8 cellular contexts compared by ENCODE assay signal in genomic region chr2:42238644-42239288, GRCh38.
DNase-seq lines count a peak whose midpoint lies in the region; ATAC-seq, FAIRE-seq and TF ChIP-seq lines count a peak whose summit lies in the region.

No MANE protein-coding gene starts in this region.

- FAIRE-seq in GM12891 (lab: Jason Lieb, UNC) (peak; percentile 88), kidney (lab: Jason Lieb, UNC) (no peak)

- H3K27me3 Mint-ChIP-seq in activated naive CD8-positive, alpha-beta T cell treated with anti-CD3 and anti-CD28 coated beads, Interleukin-2, amount 50 U/mL, for 24 hours = no peaks in the 10 kb centered on the region
- no peaks in the 10 kb centered on the region for H3K27me3 Mint-ChIP-seq in activated T-helper 2 cell treated with anti-CD3 and anti-CD28 coated beads, Interferon-gamma antibody, Interleukin-2, Interleukin-4, amounts not matched to agents 10 μg/mL and 5 μg/mL and 100 μg/mL, durations not matched to agents 14 hours and 24 hours and 36 hours (ENCODE audit: low read depth)

- peak; percentile 76 for ATAC-seq in HG03039 (IDR thresholded peaks at IDR 0.05; ENCODE audit: unreplicated experiment)
- ATAC-seq in activated naive CD8-positive, alpha-beta T cell treated with anti-CD3 and anti-CD28 coated beads, Interleukin-2, amount 50 U/mL, for 24 hours = peak; percentile 92
- peak; percentile 96 for ATAC-seq in stimulated activated effector memory CD8-positive, alpha-beta T cell treated with anti-CD3 and anti-CD28 coated beads, Interleukin-12 subunit alpha, Interleukin-12 subunit beta, amount 100 ng/mL, for 72 hours

- H3K4me3 Mint-ChIP-seq in activated naive CD8-positive, alpha-beta T cell treated with anti-CD3 and anti-CD28 coated beads, Interleukin-2, amount 50 U/mL, for 24 hours = no peak overlapping the region
- no peak overlapping the region for H3K4me3 Mint-ChIP-seq in stimulated activated effector memory CD8-positive, alpha-beta T cell treated with anti-CD3 and anti-CD28 coated beads, Interleukin-12 subunit alpha, Interleukin-12 subunit beta, amount 100 ng/mL, for 72 hours
- H3K4me3 Mint-ChIP-seq in activated T-helper 2 cell treated with anti-CD3 and anti-CD28 coated beads, Interferon-gamma antibody, Interleukin-2, Interleukin-4, amounts not matched to agents 10 μg/mL and 5 μg/mL and 100 μg/mL, durations not matched to agents 14 hours and 24 hours and 36 hours (ENCODE audit: low read depth) = no peak overlapping the region

- H3K9me3 ChIP-seq in kidney (ENCODE audit: control insufficient read depth in 1 of 2, low read length in 2 of 2) = no peaks in the 10 kb centered on the region

- TF ChIP-seq POLR2A in GM12891 (IDR thresholded peaks at IDR 0.05; ENCODE audit: low read depth, low read length) = no peak

- H3K9me3 Mint-ChIP-seq in activated naive CD8-positive, alpha-beta T cell treated with anti-CD3 and anti-CD28 coated beads, Interleukin-2, amount 50 U/mL, for 24 hours = no peaks in the 10 kb centered on the region
- H3K9me3 Mint-ChIP-seq in stimulated activated effector memory CD8-positive, alpha-beta T cell treated with anti-CD3 and anti-CD28 coated beads, Interleukin-12 subunit alpha, Interleukin-12 subunit beta, amount 100 ng/mL, for 72 hours = no peaks in the 10 kb centered on the region
- H3K9me3 Mint-ChIP-seq in activated T-helper 2 cell treated with anti-CD3 and anti-CD28 coated beads, Interferon-gamma antibody, Interleukin-2, Interleukin-4, amounts not matched to agents 10 μg/mL and 5 μg/mL and 100 μg/mL, durations not matched to agents 14 hours and 24 hours and 36 hours = no peaks in the 10 kb centered on the region

- TF ChIP-seq CTCF in kidney (IDR thresholded peaks at IDR 0.05; ENCODE audit: borderline replicate concordance, extremely low read depth, insufficient read depth) = peak; percentile 42

- H3K27ac ChIP-seq in kidney (ENCODE audit: low read depth in 2 of 2, low read length in 2 of 2) = no peak overlapping the region

- no peaks in the 10 kb centered on the region for H3K36me3 ChIP-seq in kidney (ENCODE audit: control insufficient read depth in 1 of 2, insufficient read depth in 2 of 2, low read length in 2 of 2)

- H3K4me1 ChIP-seq in kidney (ENCODE audit: control insufficient read depth in 1 of 2, insufficient read depth in 1 of 2, low read depth in 1 of 2, low read length in 2 of 2) = peaks cover 3 to 30% of the 10 kb centered on the region in 2 donors

- no peak overlapping the region for H3K9ac ChIP-seq in kidney (ENCODE audit: low read length in 2 of 2)

- H3K36me3 Mint-ChIP-seq in activated naive CD8-positive, alpha-beta T cell treated with anti-CD3 and anti-CD28 coated beads, Interleukin-2, amount 50 U/mL, for 24 hours (ENCODE audit: low read depth) = no peaks in the 10 kb centered on the region
- no peaks in the 10 kb centered on the region for H3K36me3 Mint-ChIP-seq in stimulated activated effector memory CD8-positive, alpha-beta T cell treated with anti-CD3 and anti-CD28 coated beads, Interleukin-12 subunit alpha, Interleukin-12 subunit beta, amount 100 ng/mL, for 72 hours
- no peaks in the 10 kb centered on the region for H3K36me3 Mint-ChIP-seq in activated T-helper 2 cell treated with anti-CD3 and anti-CD28 coated beads, Interferon-gamma antibody, Interleukin-2, Interleukin-4, amounts not matched to agents 10 μg/mL and 5 μg/mL and 100 μg/mL, durations not matched to agents 14 hours and 24 hours and 36 hours (ENCODE audit: low read depth)

- intact Hi-C loops in kidney (cut with DNase I) = no loop called here
- intact Hi-C loops in activated T-helper 2 cell treated with anti-CD3 and anti-CD28 coated beads, Interferon-gamma antibody, Interleukin-2, Interleukin-4, amounts not matched to agents 10 μg/mL and 5 μg/mL and 100 μg/mL, durations not matched to agents 14 hours and 24 hours and 36 hours (cut with micrococcal nuclease) = loop anchor here (1.0 kb wide), 1 partner anchor 142 kb away; no protein-coding TSS in a partner anchor

- H3K27ac Mint-ChIP-seq in activated naive CD8-positive, alpha-beta T cell treated with anti-CD3 and anti-CD28 coated beads, Interleukin-2, amount 50 U/mL, for 24 hours = no peak overlapping the region
- H3K27ac Mint-ChIP-seq in stimulated activated effector memory CD8-positive, alpha-beta T cell treated with anti-CD3 and anti-CD28 coated beads, Interleukin-12 subunit alpha, Interleukin-12 subunit beta, amount 100 ng/mL, for 72 hours = peak overlapping the region; percentile 67
- H3K27ac Mint-ChIP-seq in activated T-helper 2 cell treated with anti-CD3 and anti-CD28 coated beads, Interferon-gamma antibody, Interleukin-2, Interleukin-4, amounts not matched to agents 10 μg/mL and 5 μg/mL and 100 μg/mL, durations not matched to agents 14 hours and 24 hours and 36 hours = no peak overlapping the region

- DNase-seq in A172 (ENCODE audit: low spot score) = peak; percentile 43
- no peak for DNase-seq in GM12891 (ENCODE audit: insufficient read length, low spot score)
- peak; percentile 28 for DNase-seq in RPMI8226
- peak; percentile 40 for DNase-seq in activated naive CD8-positive, alpha-beta T cell treated with anti-CD3 and anti-CD28 coated beads, Interleukin-2, amount 50 U/mL, for 24 hours
- no peak for DNase-seq in kidney
- DNase-seq in stimulated activated effector memory CD8-positive, alpha-beta T cell treated with anti-CD3 and anti-CD28 coated beads, Interleukin-12 subunit alpha, Interleukin-12 subunit beta, amount 100 ng/mL, for 72 hours (ENCODE audit: low spot score in 2 of 2) = peak in 1 of 2 donors; percentile 30
- no peak for DNase-seq in activated T-helper 2 cell treated with anti-CD3 and anti-CD28 coated beads, Interferon-gamma antibody, Interleukin-2, Interleukin-4, amounts not matched to agents 10 μg/mL and 5 μg/mL and 100 μg/mL, durations not matched to agents 14 hours and 24 hours and 36 hours (ENCODE audit: low spot score)

- H3K4me1 Mint-ChIP-seq in activated naive CD8-positive, alpha-beta T cell treated with anti-CD3 and anti-CD28 coated beads, Interleukin-2, amount 50 U/mL, for 24 hours = peaks cover 62% of the 10 kb centered on the region
- peaks cover 76% of the 10 kb centered on the region for H3K4me1 Mint-ChIP-seq in stimulated activated effector memory CD8-positive, alpha-beta T cell treated with anti-CD3 and anti-CD28 coated beads, Interleukin-12 subunit alpha, Interleukin-12 subunit beta, amount 100 ng/mL, for 72 hours
- H3K4me1 Mint-ChIP-seq in activated T-helper 2 cell treated with anti-CD3 and anti-CD28 coated beads, Interferon-gamma antibody, Interleukin-2, Interleukin-4, amounts not matched to agents 10 μg/mL and 5 μg/mL and 100 μg/mL, durations not matched to agents 14 hours and 24 hours and 36 hours (ENCODE audit: low read depth) = peaks cover 10% of the 10 kb centered on the region

- no peak overlapping the region for H3K4me3 ChIP-seq in kidney (ENCODE audit: low read length in 2 of 2)

TF ChIP-seq in GM12891, 5 proteins besides CTCF, POLR2A, EP300 and RAD21:
- TF ChIP-seq TAF1 (IDR thresholded peaks at IDR 0.05; ENCODE audit: low read depth, low read length) (no peak), SPI1 (IDR thresholded peaks at IDR 0.05; ENCODE audit: low read depth, low read length) (no peak), POU2F2 (IDR thresholded peaks at IDR 0.05; ENCODE audit: low read depth, low read length) (no peak), PAX5 (IDR thresholded peaks at IDR 0.05; ENCODE audit: insufficient read depth, low read length, severe bottlenecking) (no peak), POLR2AphosphoS5 (IDR thresholded peaks at IDR 0.05; ENCODE audit: low read depth, low read length) (no peak)

Comparison
In these comparisons a context has a peak if more than half of its experiments do, and no peak if none do; other contexts are left out.
1. DNase-seq: peak in A172 (single experiment), RPMI8226 (single experiment) and activated naive CD8-positive, alpha-beta T cell treated with anti-CD3 and anti-CD28 coated beads, Interleukin-2, amount 50 U/mL, for 24 hours (single experiment); none in GM12891 (single experiment), kidney (single experiment) and activated T-helper 2 cell treated with anti-CD3 and anti-CD28 coated beads, Interferon-gamma antibody, Interleukin-2, Interleukin-4, amounts not matched to agents 10 μg/mL and 5 μg/mL and 100 μg/mL, durations not matched to agents 14 hours and 24 hours and 36 hours (single experiment).
2. Peak in every context shown above with its lines, with median percentiles within 50 percentile points of each other: ATAC-seq.